Comparison of ENCODE assay signal across 23 cellular contexts in genomic region chr9:106846847-106847246, GRCh38. TPM values are rescaled to one million over a fixed set of nuclear protein-coding genes. Genes with fewer than 3 reads are reported as not detected.
DNase-seq lines count a peak whose midpoint lies in the region; ATAC-seq and TF ChIP-seq lines count a peak whose summit lies in the region.
"Had no signal": no experiment of that assay in that cellular context is flagged by ENCODE, and none has a peak within 500 bp of the region (broad histone marks: within the 10 kb centered on the region; RNA-seq: fewer than 3 reads in every experiment).

No MANE protein-coding gene starts in this region.

- H3K27me3 Mint-ChIP-seq in glutamatergic neuron (ENCODE audit: unreplicated experiment), result no peaks in the 10 kb centered on the region
- H3K27me3 Mint-ChIP-seq: stimulated activated memory B cell treated with anti-CD40 and anti-IgM and Interleukin-4, amounts not matched to agents 10 μg/mL and 1 μg/mL and 100 μg/mL, for 72 hours had no signal

- TF ChIP-seq EP300 in SK-N-SH (IDR thresholded peaks at IDR 0.05; ENCODE audit: borderline replicate concordance in 1 of 2, low read depth in 1 of 2, low read length in 1 of 2), result no peak

- no peak for TF ChIP-seq CTCF in SK-N-SH (IDR thresholded peaks at IDR 0.05)
- no peak for TF ChIP-seq CTCF in fibroblast of mammary gland (conservative IDR thresholded peaks at IDR 0.05; ENCODE audit: control insufficient read depth, insufficient read depth, low read depth, low read length)
- TF ChIP-seq CTCF in glutamatergic neuron (IDR thresholded peaks at IDR 0.05; ENCODE audit: partially characterized antibody, unreplicated experiment), result no peak

- no peaks in the 10 kb centered on the region for H4K20me1 ChIP-seq in SK-N-SH (ENCODE audit: insufficient read depth)
- H4K20me1 ChIP-seq: BLaER1 treated with 17β-estradiol and CSF1 and Interleukin-3, amounts not matched to agents 10 nM and 100 nM had no signal

- no peak for TF ChIP-seq RAD21 in SK-N-SH (IDR thresholded peaks at IDR 0.05; ENCODE audit: low read length)

- no peaks in the 10 kb centered on the region for H3K36me3 Mint-ChIP-seq in glutamatergic neuron (ENCODE audit: unreplicated experiment)
- H3K36me3 Mint-ChIP-seq: stimulated activated memory B cell treated with anti-CD40 and anti-IgM and Interleukin-4, amounts not matched to agents 10 μg/mL and 1 μg/mL and 100 μg/mL, for 72 hours had no signal

- no peak overlapping the region for H3K4me2 ChIP-seq in SK-N-SH
- H3K4me2 ChIP-seq: BLaER1 treated with 17β-estradiol and CSF1 and Interleukin-3, amounts not matched to agents 10 nM and 100 nM had no signal

- H3K27ac ChIP-seq in SK-N-SH (ENCODE audit: low read depth in 2 of 2, low read length in 1 of 2), result no peak overlapping the region
- H3K27ac ChIP-seq: 22Rv1; ascending aorta; BLaER1 treated with 17β-estradiol and CSF1 and Interleukin-3, amounts not matched to agents 10 nM and 100 nM; tibial nerve had no signal

- no peak overlapping the region for H2AFZ ChIP-seq in SK-N-SH (ENCODE audit: low read depth)

- ATAC-seq in SK-N-SH treated with all-trans-retinoic acid at 6 μM for 48 hours (no peak), GM19397 (IDR thresholded peaks at IDR 0.05; ENCODE audit: unreplicated experiment) (no peak)
- ATAC-seq: esophagus mucosa; left cardiac atrium; stimulated activated memory B cell treated with anti-CD40 and anti-IgM and Interleukin-4, amounts not matched to agents 10 μg/mL and 1 μg/mL and 100 μg/mL, for 72 hours had no signal

- H3K27ac Mint-ChIP-seq in glutamatergic neuron (ENCODE audit: unreplicated experiment), result no peak overlapping the region
- H3K27ac Mint-ChIP-seq: stimulated activated memory B cell treated with anti-CD40 and anti-IgM and Interleukin-4, amounts not matched to agents 10 μg/mL and 1 μg/mL and 100 μg/mL, for 72 hours had no signal

- no peak overlapping the region for H3K9ac ChIP-seq in SK-N-SH
- no peak overlapping the region for H3K9ac ChIP-seq in adipocyte (ENCODE audit: low read length)
- H3K9ac ChIP-seq: BLaER1 treated with 17β-estradiol and CSF1 and Interleukin-3, amounts not matched to agents 10 nM and 100 nM had no signal

- POLR2A ChIA-PET in SK-N-SH (lab: Yijun Ruan, JAX), result no interaction called here

- no peaks in the 10 kb centered on the region for H3K9me3 ChIP-seq in SK-N-SH
- H3K9me3 ChIP-seq in adipocyte (ENCODE audit: control insufficient read depth, low read length), result no peaks in the 10 kb centered on the region
- H3K9me3 ChIP-seq: ascending aorta; BLaER1 treated with 17β-estradiol and CSF1 and Interleukin-3, amounts not matched to agents 10 nM and 100 nM; HAP-1; MG63; tibial nerve had no signal

- no peaks in the 10 kb centered on the region for H3K9me2 ChIP-seq in SK-N-SH

- H3K4me1 ChIP-seq in SK-N-SH (ENCODE audit: control insufficient read depth in 1 of 2, insufficient read depth in 2 of 2, low read depth in 1 of 2, low read length in 1 of 2), result no peaks in the 10 kb centered on the region
- peaks cover 11% of the 10 kb centered on the region for H3K4me1 ChIP-seq in adipocyte (ENCODE audit: control insufficient read depth, insufficient read depth, low read length)
- H3K4me1 ChIP-seq: ascending aorta; BLaER1 treated with 17β-estradiol and CSF1 and Interleukin-3, amounts not matched to agents 10 nM and 100 nM; HAP-1; tibial nerve had no signal

- no peaks in the 10 kb centered on the region for H3K4me1 Mint-ChIP-seq in glutamatergic neuron (ENCODE audit: low read depth, unreplicated experiment)
- H3K4me1 Mint-ChIP-seq: neural crest cell; stimulated activated memory B cell treated with anti-CD40 and anti-IgM and Interleukin-4, amounts not matched to agents 10 μg/mL and 1 μg/mL and 100 μg/mL, for 72 hours had no signal

- H3K27me3 ChIP-seq in SK-N-SH (ENCODE audit: insufficient read depth), result no peaks in the 10 kb centered on the region
- no peaks in the 10 kb centered on the region for H3K27me3 ChIP-seq in adipocyte (replicated peaks; ENCODE audit: control insufficient read depth, insufficient read depth, low read length)
- H3K27me3 ChIP-seq: ascending aorta; BLaER1 treated with 17β-estradiol and CSF1 and Interleukin-3, amounts not matched to agents 10 nM and 100 nM; MG63; tibial nerve had no signal

- CTCF ChIA-PET in SK-N-SH (lab: Yijun Ruan, JAX), result no interaction called here

- WGBS in SK-N-SH (ENCODE audit: low lambda C conversion rate), result 69% methylated on average over 2 of the region's 2 CpGs

- H3K4me3 ChIP-seq in SK-N-SH (ENCODE audit: low read depth in 2 of 2, low read length in 1 of 2) (no peak overlapping the region), adipocyte (ENCODE audit: low read length) (no peak overlapping the region), fibroblast of mammary gland (ENCODE audit: control insufficient read depth, low read depth, low read length) (no peak overlapping the region)
- H3K4me3 ChIP-seq: ascending aorta; BLaER1 treated with 17β-estradiol and CSF1 and Interleukin-3, amounts not matched to agents 10 nM and 100 nM; HAP-1; MG63; tibial nerve had no signal

- DNase-seq in SK-N-SH (no peak), adipocyte (ENCODE audit: low read depth) (peak; percentile 75), fibroblast of mammary gland (ENCODE audit: low read depth) (peak; percentile 67), NCI-H2171 (lab: John Stamatoyannopoulos, UW) (no peak), glutamatergic neuron (no peak), NCI-H1092 (lab: John Stamatoyannopoulos, UW) (no peak)
- DNase-seq: activated CD4-positive, alpha-beta T cell treated with anti-CD3 and anti-CD28 coated beads for 4 hours; activated naive CD4-positive, alpha-beta T cell; left cardiac atrium; MG63; midbrain; NCI-H1694 treated with DMSO at 0.1 percent for 48 hours; NCI-H446 treated with DMSO at 0.1 percent for 48 hours had no signal

- H3K36me3 ChIP-seq in SK-N-SH (replicated peaks in 1 of 2; ENCODE audit: control insufficient read depth in 1 of 2, insufficient read depth in 2 of 2, low read length in 1 of 2) (no peaks in the 10 kb centered on the region), adipocyte (ENCODE audit: control insufficient read depth, insufficient read depth, low read length, severe bottlenecking) (no peaks in the 10 kb centered on the region)
- H3K36me3 ChIP-seq: ascending aorta; BLaER1 treated with 17β-estradiol and CSF1 and Interleukin-3, amounts not matched to agents 10 nM and 100 nM; HAP-1; MG63; tibial nerve had no signal

- H3F3A ChIP-seq in SK-N-SH (replicated peaks; ENCODE audit: insufficient read depth), result no peaks in the 10 kb centered on the region

- no peak overlapping the region for H3K4me3 Mint-ChIP-seq in glutamatergic neuron (ENCODE audit: unreplicated experiment)
- H3K4me3 Mint-ChIP-seq: neural crest cell; stimulated activated memory B cell treated with anti-CD40 and anti-IgM and Interleukin-4, amounts not matched to agents 10 μg/mL and 1 μg/mL and 100 μg/mL, for 72 hours had no signal

- H3K79me2 ChIP-seq in SK-N-SH (ENCODE audit: insufficient read depth), result no peaks in the 10 kb centered on the region

- no peaks in the 10 kb centered on the region for H3K9me3 Mint-ChIP-seq in glutamatergic neuron (ENCODE audit: unreplicated experiment)
- H3K9me3 Mint-ChIP-seq: neural crest cell; stimulated activated memory B cell treated with anti-CD40 and anti-IgM and Interleukin-4, amounts not matched to agents 10 μg/mL and 1 μg/mL and 100 μg/mL, for 72 hours had no signal

TF ChIP-seq in SK-N-SH, 30 proteins besides CTCF, POLR2A, EP300 and RAD21 (continues in another document):
- TF ChIP-seq POLR2AphosphoS5 (IDR thresholded peaks at IDR 0.05; ENCODE audit: low read depth, low read length), result no peak
- TF ChIP-seq TEAD4 (IDR thresholded peaks at IDR 0.05; ENCODE audit: borderline replicate concordance, insufficient read depth), result no peak
- TF ChIP-seq RXRA (IDR thresholded peaks at IDR 0.05; ENCODE audit: borderline replicate concordance, low read depth), result no peak
- TF ChIP-seq FOXJ3 (CRISPR knock-in tag; IDR thresholded peaks at IDR 0.05), result no peak
- TF ChIP-seq, protein P1, sequence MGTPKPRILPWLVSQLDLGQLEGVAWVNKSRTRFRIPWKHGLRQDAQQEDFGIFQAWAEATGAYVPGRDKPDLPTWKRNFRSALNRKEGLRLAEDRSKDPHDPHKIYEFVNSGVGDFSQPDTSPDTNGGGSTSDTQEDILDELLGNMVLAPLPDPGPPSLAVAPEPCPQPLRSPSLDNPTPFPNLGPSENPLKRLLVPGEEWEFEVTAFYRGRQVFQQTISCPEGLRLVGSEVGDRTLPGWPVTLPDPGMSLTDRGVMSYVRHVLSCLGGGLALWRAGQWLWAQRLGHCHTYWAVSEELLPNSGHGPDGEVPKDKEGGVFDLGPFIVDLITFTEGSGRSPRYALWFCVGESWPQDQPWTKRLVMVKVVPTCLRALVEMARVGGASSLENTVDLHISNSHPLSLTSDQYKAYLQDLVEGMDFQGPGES (IDR thresholded peaks at IDR 0.05; ENCODE audit: low read depth, low read length), result no peak
- TF ChIP-seq RCOR1 (IDR thresholded peaks at IDR 0.05; ENCODE audit: low read length), result no peak
- no peak for TF ChIP-seq GABPA (IDR thresholded peaks at IDR 0.05; ENCODE audit: low read depth)
- TF ChIP-seq JUND (IDR thresholded peaks at IDR 0.05), result 0 out of 2 replicates have a peak, but pooled peaks have one; percentile 8

TF ChIP-seq in SK-N-SH treated with all-trans-retinoic acid at 6 μM for 48 hours, 23 proteins besides CTCF, POLR2A, EP300 and RAD21 (continues in another document):
- TF ChIP-seq ZNF565 (CRISPR knock-in tag; conservative IDR thresholded peaks at IDR 0.05; ENCODE audit: low read depth) (no peak), OSR1 (CRISPR knock-in tag; IDR thresholded peaks at IDR 0.05) (no peak), POU6F1 (CRISPR knock-in tag; IDR thresholded peaks at IDR 0.05; ENCODE audit: borderline replicate concordance, low read depth) (no peak), BACH2 (CRISPR knock-in tag; IDR thresholded peaks at IDR 0.05; ENCODE audit: borderline replicate concordance) (no peak), ZNF8 (CRISPR knock-in tag; IDR thresholded peaks at IDR 0.05) (no peak), RARB (CRISPR knock-in tag; IDR thresholded peaks at IDR 0.05) (no peak), TOX (CRISPR knock-in tag; IDR thresholded peaks at IDR 0.05; ENCODE audit: borderline replicate concordance) (no peak)

RNA-seq across cellular contexts. Expression of gene ZNF462, which starts 16.1 kb away (rescaled TPM):
- polyA plus RNA-seq in SK-N-SH (2012; rRNA removed), result 5.2 and 5.5 TPM in 2 replicates
- polyA plus RNA-seq in SK-N-SH (2012; cell fraction: cytosol; rRNA removed), result 3.4 and 3.8 TPM in 2 replicates
- polyA plus RNA-seq in SK-N-SH (2012; cell fraction: nucleus; rRNA removed), result 6.8 and 10.0 TPM in 2 replicates
- total RNA-seq in glutamatergic neuron (ENCODE audit: unreplicated experiment), result 259 TPM

Comparison
In these comparisons a context has a peak if more than half of its experiments do, and no peak if none do; other contexts are left out.
1. DNase-seq: peak in adipocyte (single experiment) and fibroblast of mammary gland (single experiment); none in SK-N-SH (single experiment), NCI-H2171 (single experiment), glutamatergic neuron (single experiment) and NCI-H1092 (single experiment).